In the genomic region with DNA sequence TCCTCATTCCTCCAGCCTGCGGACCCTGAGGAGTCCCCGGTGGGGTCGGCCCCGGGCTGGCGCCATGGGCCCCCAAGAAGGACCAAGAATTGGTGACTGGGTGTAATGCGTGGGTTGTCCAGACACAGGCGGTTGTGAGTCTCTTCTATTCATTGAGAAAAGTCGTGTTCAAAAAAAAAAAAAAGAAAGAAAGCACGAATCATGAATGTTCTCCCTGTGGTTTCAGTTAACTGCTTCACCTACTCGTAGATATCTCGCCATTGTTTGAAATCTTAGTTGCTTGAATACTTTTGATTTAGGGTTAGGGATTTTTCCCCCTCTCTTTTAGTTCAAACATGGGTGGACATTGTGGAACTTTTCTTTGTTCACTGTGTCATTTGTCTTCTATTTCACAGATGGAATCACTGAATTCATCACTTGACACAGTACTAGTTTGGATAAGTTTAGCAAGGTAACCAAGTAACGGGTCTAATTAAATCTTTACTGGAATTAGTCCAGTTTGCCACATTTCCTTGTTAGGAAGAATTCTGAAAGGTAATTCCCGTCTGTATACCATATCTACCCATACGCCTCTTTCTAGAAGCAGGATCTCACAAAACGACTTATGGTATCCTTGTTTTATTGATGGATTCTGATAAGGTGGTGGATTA, we compare ENCODE assay signal across 8 cellular contexts. TPM values are rescaled to one million over a fixed set of nuclear protein-coding genes. Genes with fewer than 3 reads are reported as not detected.
DNase-seq lines count a peak whose midpoint lies in the region; ATAC-seq, FAIRE-seq and TF ChIP-seq lines count a peak whose summit lies in the region.

No MANE protein-coding gene starts in this region.

- H3K4me2 ChIP-seq in endothelial cell of umbilical vein (ENCODE audit: insufficient read depth, low read length): peak overlapping the region; percentile 94

- peak overlapping the region; percentile 79 for H3K9ac ChIP-seq in SK-N-MC (ENCODE audit: insufficient read length)
- H3K9ac ChIP-seq in endothelial cell of umbilical vein (replicated peaks; ENCODE audit: extremely low read depth, insufficient read depth, low read length): peak overlapping the region; percentile 88

- H2AFZ ChIP-seq in endothelial cell of umbilical vein (ENCODE audit: low read depth, low read length): peak overlapping the region; percentile 79

- H3K4me3 ChIP-seq in BJ (ENCODE audit: low read depth, low read length): peak overlapping the region; percentile 86
- peak overlapping the region; percentile 95 for H3K4me3 ChIP-seq in SK-N-MC
- peak overlapping the region; percentile 78 to 88 (median 85) for H3K4me3 ChIP-seq in endothelial cell of umbilical vein (replicated peaks in 1 of 3; ENCODE audit: insufficient read depth in 1 of 3, low read depth in 1 of 3, low read length in 3 of 3)

- H3K27ac ChIP-seq in SK-N-MC (no peak overlapping the region), endothelial cell of umbilical vein (ENCODE audit: insufficient read depth, low read depth, low read length) (peak overlapping the region; percentile 88)

- POLR2A ChIA-PET in BJ (lab: Charles Lee): no interaction called here
- POLR2A ChIA-PET in endothelial cell of umbilical vein (lab: Charles Lee): interaction anchor here (1.2 to 1.4 kb wide), 2 partner anchors 18 to 37 kb away, joined by 4 to 9 read pairs; no protein-coding TSS in a partner anchor

- TF ChIP-seq CTCF in BJ (IDR thresholded peaks at IDR 0.05; ENCODE audit: insufficient read depth, low read depth, low read length): 0 out of 2 replicates have a peak, but pooled peaks have one; percentile 10
- TF ChIP-seq CTCF in endothelial cell of umbilical vein (IDR thresholded peaks at IDR 0.05; ENCODE audit: extremely low read depth in 1 of 2, insufficient read depth in 1 of 2, low read depth in 1 of 2, low read length in 2 of 2): no peak
- no peak for TF ChIP-seq CTCF in nephron progenitor cell (IDR thresholded peaks at IDR 0.05)

- H3K27me3 ChIP-seq in BJ (ENCODE audit: control insufficient read depth, insufficient read depth, low read length): no peaks in the 10 kb centered on the region
- H3K27me3 ChIP-seq in endothelial cell of umbilical vein (ENCODE audit: control insufficient read depth in 2 of 2, insufficient read depth in 2 of 2, low read length in 2 of 2): peaks cover 0 to 11% of the 10 kb centered on the region in 2 experiments

- H3K4me3 Mint-ChIP-seq in nephron progenitor cell: peak overlapping the region; percentile 99

- H3K4me1 ChIP-seq in endothelial cell of umbilical vein (ENCODE audit: control insufficient read depth, extremely low read depth, insufficient read depth, low read length): peaks cover 34% of the 10 kb centered on the region

- peaks cover 6% of the 10 kb centered on the region for H3K27me3 Mint-ChIP-seq in nephron progenitor cell (ENCODE audit: low read depth, poor library complexity)

- dilution Hi-C loops in endothelial cell of umbilical vein (cut with MboI; ENCODE audit: extremely low pct_ligation_motif_present, low sequenced_read_pairs): no loop called here

- H3K79me2 ChIP-seq in endothelial cell of umbilical vein (ENCODE audit: control insufficient read depth, insufficient read depth, low read length): peaks cover 52% of the 10 kb centered on the region

- DNase-seq in BJ (ENCODE audit: low read depth): no peak
- DNase-seq in SK-N-MC (ENCODE audit: low read depth, low spot score): no peak
- DNase-seq in endothelial cell of umbilical vein (ENCODE audit: low read depth, low spot score): no peak
- DNase-seq in nephron progenitor cell: no peak
- no peak for DNase-seq in CD1c-positive myeloid dendritic cell (ENCODE audit: extremely low spot score)
- no peak for DNase-seq in stimulated activated CD4-positive, alpha-beta T cell treated with anti-CD3 and anti-CD28 coated beads, Interleukin-1b, Interleukin-23, amount 100 ng/mL, for 48 hours

- intact Hi-C loops in endothelial cell of umbilical vein (cut with micrococcal nuclease): loop anchor here (1.0 to 2.0 kb wide), 4 partner anchors 17 to 140 kb away; no protein-coding TSS in a partner anchor

- CTCF ChIA-PET in BJ (lab: Yijun Ruan, JAX) (no interaction called here), endothelial cell of umbilical vein (lab: Charles Lee) (interaction anchor here (1.0 to 5.7 kb wide), 6 partner anchors 13 to 167 kb away, joined by 3 to 62 read pairs (median 17); no protein-coding TSS in a partner anchor)

- TF ChIP-seq POLR2A in endothelial cell of umbilical vein (IDR thresholded peaks at IDR 0.05; ENCODE audit: low read depth, low read length): no peak

- peaks cover 10% of the 10 kb centered on the region for H3K36me3 Mint-ChIP-seq in nephron progenitor cell (ENCODE audit: low read depth)

- H3K9me3 Mint-ChIP-seq in nephron progenitor cell: peaks cover 21% of the 10 kb centered on the region

- no peak for FAIRE-seq in endothelial cell of umbilical vein (lab: Jason Lieb, UNC)

- peak overlapping the region; percentile 94 for H3K27ac Mint-ChIP-seq in nephron progenitor cell

- H3K9me3 ChIP-seq in SK-N-MC (ENCODE audit: low read depth, low read length): no peaks in the 10 kb centered on the region
- H3K9me3 ChIP-seq in endothelial cell of umbilical vein (replicated peaks; ENCODE audit: control insufficient read depth, insufficient read depth, low read length): no peaks in the 10 kb centered on the region

- no peaks in the 10 kb centered on the region for H3K9me1 ChIP-seq in endothelial cell of umbilical vein (replicated peaks; ENCODE audit: control insufficient read depth, extremely low read depth, insufficient read depth, low read length)

- peaks cover 38% of the 10 kb centered on the region for H3K4me1 Mint-ChIP-seq in nephron progenitor cell

- H4K20me1 ChIP-seq in endothelial cell of umbilical vein (replicated peaks; ENCODE audit: control insufficient read depth, extremely low read depth, insufficient read depth, low read length): peaks cover 3% of the 10 kb centered on the region

- BruUV-seq in endothelial cell of umbilical vein (replicated peaks; lab: Mats Ljungman, UMichigan): TSS peak; percentile 49

- H3K36me3 ChIP-seq in BJ (ENCODE audit: control insufficient read depth, insufficient read depth, low read length): no peaks in the 10 kb centered on the region
- no peaks in the 10 kb centered on the region for H3K36me3 ChIP-seq in SK-N-MC (ENCODE audit: insufficient read depth, low read length)
- peaks cover 0 to 5% of the 10 kb centered on the region in 2 experiments for H3K36me3 ChIP-seq in endothelial cell of umbilical vein (ENCODE audit: control insufficient read depth in 2 of 2, extremely low read depth in 1 of 2, insufficient read depth in 2 of 2, low read length in 2 of 2)

- ATAC-seq in GM18870 (IDR thresholded peaks at IDR 0.05; ENCODE audit: unreplicated experiment) (peak; percentile 23), HG03064 (IDR thresholded peaks at IDR 0.05; ENCODE audit: low read depth, unreplicated experiment) (peak; percentile 22)

TF ChIP-seq in endothelial cell of umbilical vein, 7 proteins besides CTCF, POLR2A, EP300 and RAD21:
- TF ChIP-seq GATA2 (IDR thresholded peaks at IDR 0.05; ENCODE audit: insufficient read depth, insufficient read length, low read depth, low read length): no peak
- no peak for TF ChIP-seq POLR2AphosphoS5 (IDR thresholded peaks at IDR 0.05; ENCODE audit: insufficient read depth, low read depth, low read length)
- no peak for TF ChIP-seq JUN (IDR thresholded peaks at IDR 0.05; ENCODE audit: borderline replicate concordance, insufficient read depth, insufficient read length, low read depth)
- no peak for TF ChIP-seq EZH2 (IDR thresholded peaks at IDR 0.05; ENCODE audit: borderline replicate concordance, low read depth, low read length, severe bottlenecking)
- TF ChIP-seq FOS (IDR thresholded peaks at IDR 0.05; ENCODE audit: borderline replicate concordance, insufficient read depth, low read length): no peak
- no peak for TF ChIP-seq MYC (IDR thresholded peaks at IDR 0.05; ENCODE audit: low read depth, low read length)
- TF ChIP-seq, protein P1, sequence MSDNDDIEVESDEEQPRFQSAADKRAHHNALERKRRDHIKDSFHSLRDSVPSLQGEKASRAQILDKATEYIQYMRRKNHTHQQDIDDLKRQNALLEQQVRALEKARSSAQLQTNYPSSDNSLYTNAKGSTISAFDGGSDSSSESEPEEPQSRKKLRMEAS (IDR thresholded peaks at IDR 0.05; ENCODE audit: insufficient read depth, insufficient read length): no peak

RNA-seq across cellular contexts. Expression of gene STARD3NL, which starts 0.8 kb away (rescaled TPM):
- polyA plus RNA-seq in BJ (2011; rRNA removed) (25.8 and 51.7 TPM in 2 replicates), endothelial cell of umbilical vein (43.9 and 52.8 TPM in 2 replicates)
- polyA minus RNA-seq in BJ (2011; rRNA and poly(A)+ RNA removed): 10.9 and 14.1 TPM in 2 replicates
- 68.9 and 73.6 TPM in 2 replicates for total RNA-seq in endothelial cell of umbilical vein
- polyA plus RNA-seq in endothelial cell of umbilical vein (2011; cell fraction: cytosol; rRNA removed): 55.4 and 66.6 TPM in 2 replicates
- polyA plus RNA-seq in endothelial cell of umbilical vein (2011; cell fraction: nucleus; rRNA removed): 28.0 and 42.2 TPM in 2 replicates
- 57.3 and 72.8 TPM in 2 replicates for polyA plus RNA-seq in endothelial cell of umbilical vein (2012)
- 42.7 and 45.4 TPM in 2 replicates for polyA minus RNA-seq in endothelial cell of umbilical vein
- polyA minus RNA-seq in endothelial cell of umbilical vein (2011; cell fraction: cytosol; rRNA and poly(A)+ RNA removed): 3.3 TPM
- 30.4 and 43.6 TPM in 2 replicates for polyA minus RNA-seq in endothelial cell of umbilical vein (2011; cell fraction: nucleus; rRNA and poly(A)+ RNA removed)
